ENCODE assay signal across 27 cellular contexts in the genomic region with DNA sequence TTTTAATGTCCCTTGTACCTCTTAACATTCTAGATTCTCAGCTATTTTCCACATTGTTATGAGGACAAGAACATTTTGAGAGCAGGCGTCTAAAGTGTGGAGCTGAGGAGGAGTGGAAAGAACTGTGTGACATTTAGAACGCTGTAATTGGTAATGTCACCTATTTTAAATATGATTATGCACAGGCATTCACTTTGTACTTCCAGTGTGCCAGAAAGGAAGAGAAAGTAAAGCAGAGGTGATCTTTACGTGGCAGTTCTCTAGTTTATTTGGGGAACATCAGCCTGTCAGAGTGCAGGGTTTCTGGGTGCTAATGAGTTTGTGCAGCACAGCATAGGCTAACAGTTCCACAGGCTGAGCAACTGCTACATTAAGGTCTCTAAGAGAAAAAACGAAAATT.
"Had no signal": no experiment of that assay in that cellular context is flagged by ENCODE, and none has a peak within 500 bp of the region (broad histone marks: within the 10 kb centered on the region; RNA-seq: fewer than 3 reads in every experiment).

No MANE protein-coding gene starts in this region.

- H3K27me3 ChIP-seq: adrenal gland, body of pancreas, colonic mucosa, esophagus squamous epithelium, gastroesophageal sphincter had no signal

- H3K4me3 ChIP-seq: adrenal gland, body of pancreas, colonic mucosa, esophagus squamous epithelium, gastroesophageal sphincter had no signal

- DNase-seq: activated CD4-positive, alpha-beta memory T cell treated with anti-CD3 and anti-CD28 coated beads for 36 hours; activated CD4-positive, alpha-beta T cell treated with anti-CD3 and anti-CD28 coated beads for 36 hours; activated CD4-positive, alpha-beta T cell treated with anti-CD3 and anti-CD28 coated beads, Interleukin-2, amount 10 ng/mL, durations not matched to agents 24 days and 14 days; activated CD4-positive, CD25-positive, alpha-beta regulatory T cell; activated CD4-positive, CD25-positive, alpha-beta regulatory T cell treated with anti-CD3 and anti-CD28 coated beads, Interleukin-2, amount 50 U/mL, for 72 hours; activated CD8-positive, alpha-beta memory T cell treated with anti-CD3 and anti-CD28 coated beads, Interleukin-2, amount 10 ng/mL, durations not matched to agents 7 days and 5 days; activated CD8-positive, alpha-beta memory T cell treated with anti-CD3 and anti-CD28 coated beads, Interleukin-2, amount 50 U/mL, for 4 hours; activated CD8-positive, alpha-beta T cell treated with anti-CD3 and anti-CD28 coated beads, Interleukin-2, amount 10 ng/mL, durations not matched to agents 7 days and 5 days; activated effector memory CD4-positive, alpha-beta T cell treated with anti-CD3 and anti-CD28 coated beads, Interleukin-2, amount 50 U/mL, for 16 hours; activated naive CD4-positive, alpha-beta T cell treated with anti-CD3 and anti-CD28 coated beads for 36 hours; activated naive CD8-positive, alpha-beta T cell treated with anti-CD3 and anti-CD28 coated beads for 36 hours; activated naive CD8-positive, alpha-beta T cell treated with anti-CD3 and anti-CD28 coated beads, Interleukin-2, amount 50 U/mL, for 24 hours; activated T-cell treated with anti-CD3 and anti-CD28 coated beads, Interleukin-2, amount 50 U/mL, for 1 hour; activated T-cell treated with anti-CD3 and anti-CD28 coated beads, Interleukin-2, amount 50 U/mL, for 48 hours; adrenal gland; amygdala; aorta; body of pancreas; central memory CD4-positive, alpha-beta T cell; cerebellar nuclear complex; colonic mucosa; effector CD8-positive, alpha-beta T cell; esophagus squamous epithelium; foreskin melanocyte; T-helper 2 cell had no signal

- H3K36me3 ChIP-seq: adrenal gland, colonic mucosa, esophagus squamous epithelium, gastroesophageal sphincter had no signal

- H3K9me3 ChIP-seq: body of pancreas, colonic mucosa had no signal

- H3K27ac ChIP-seq: adrenal gland, body of pancreas, colonic mucosa, epithelial cell of prostate, esophagus squamous epithelium, gastroesophageal sphincter had no signal

- ATAC-seq: activated CD4-positive, alpha-beta T cell treated with anti-CD3 and anti-CD28 coated beads for 36 hours; activated CD8-positive, alpha-beta memory T cell treated with anti-CD3 and anti-CD28 coated beads, Interleukin-2, amount 10 ng/mL, durations not matched to agents 7 days and 5 days; activated CD8-positive, alpha-beta T cell treated with anti-CD3 and anti-CD28 coated beads, Interleukin-2, amount 10 ng/mL, durations not matched to agents 7 days and 5 days; activated naive CD8-positive, alpha-beta T cell treated with anti-CD3 and anti-CD28 coated beads, Interleukin-2, amount 50 U/mL, for 24 hours; body of pancreas; gastroesophageal sphincter had no signal
